14 cellular contexts compared by ENCODE assay signal in the genomic region with DNA sequence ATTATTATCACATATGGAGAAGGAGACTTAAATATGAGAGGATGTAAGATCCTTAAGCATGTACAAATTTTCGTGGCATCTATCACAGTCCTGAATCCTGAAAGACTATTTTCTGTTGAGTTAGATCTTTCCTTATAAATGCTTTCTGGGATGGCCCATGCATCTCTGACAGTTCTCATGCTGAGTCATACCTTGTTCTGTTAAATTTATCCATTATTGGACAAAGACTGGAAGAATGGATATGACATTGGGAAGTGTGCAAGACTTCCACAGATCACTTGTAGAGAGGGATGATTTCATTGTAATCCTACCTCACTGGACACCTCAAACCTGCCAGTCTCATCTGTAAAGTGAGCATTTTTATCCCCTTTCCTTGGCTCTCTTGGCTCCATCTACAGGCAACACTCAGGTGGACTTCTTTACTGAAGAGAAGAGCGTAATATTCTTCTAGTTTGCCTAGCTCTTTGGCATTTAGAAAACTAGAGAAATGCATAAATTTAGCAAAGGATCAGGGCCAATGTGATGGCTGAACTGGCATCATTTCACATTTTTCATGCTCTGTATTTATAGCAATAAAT.
DNase-seq lines count a peak whose midpoint lies in the region; ATAC-seq and TF ChIP-seq lines count a peak whose summit lies in the region.
"Had no signal": no experiment of that assay in that cellular context is flagged by ENCODE, and none has a peak within 500 bp of the region (broad histone marks: within the 10 kb centered on the region; RNA-seq: fewer than 3 reads in every experiment).

No MANE protein-coding gene starts in this region.

- intact Hi-C loops in tibial artery (cut with DNase I; ENCODE audit: low total_unique reads) = no loop called here

- no peaks in the 10 kb centered on the region for H3K36me3 ChIP-seq in tibial artery
- H3K36me3 ChIP-seq: heart left ventricle, left lung had no signal

- no peaks in the 10 kb centered on the region for H3K9me3 ChIP-seq in tibial artery
- H3K9me3 ChIP-seq: left lung had no signal

- ATAC-seq in SK-N-SH treated with all-trans-retinoic acid at 6 μM for 48 hours (peak; percentile 84), HG03135 (IDR thresholded peaks at IDR 0.05; ENCODE audit: unreplicated experiment) (no peak)
- ATAC-seq: left lung had no signal

- DNase-seq in NCI-H748 (lab: John Stamatoyannopoulos, UW; ENCODE audit: unreplicated experiment) (peak; percentile 29), NCI-H748 treated with DMSO at 0.1 percent for 48 hours (lab: John Stamatoyannopoulos, UW) (no peak), fibroblast of villous mesenchyme (ENCODE audit: low read depth) (no peak), tibial artery (no peak), NCI-H2081 (lab: John Stamatoyannopoulos, UW) (no peak), T-helper 9 cell (no peak)
- DNase-seq: DMS 273 treated with DMSO at 0.1 percent for 48 hours, heart left ventricle, left lung, NCI-H1092 treated with DMSO at 0.1 percent for 48 hours had no signal

- TF ChIP-seq CTCF in fibroblast of villous mesenchyme (IDR thresholded peaks at IDR 0.05; ENCODE audit: insufficient read depth, low read depth, low read length) (peak; percentile 24), tibial artery (IDR thresholded peaks at IDR 0.05) (no peak)

- no peaks in the 10 kb centered on the region for H3K27me3 ChIP-seq in tibial artery
- H3K27me3 ChIP-seq: heart left ventricle, left lung had no signal

- peaks cover 0 to 84% (median 34%) of the 10 kb centered on the region in 4 donors for H3K4me1 ChIP-seq in tibial artery
- H3K4me1 ChIP-seq: left lung had no signal

- peak overlapping the region; percentile 40 to 50 for H3K27ac ChIP-seq in tibial artery
- H3K27ac ChIP-seq: 22Rv1, heart left ventricle, left lung, skin epidermis had no signal

- H3K4me3 ChIP-seq in fibroblast of villous mesenchyme (ENCODE audit: low read depth, low read length) = no peak overlapping the region
- H3K4me3 ChIP-seq in tibial artery = no peak overlapping the region
- H3K4me3 ChIP-seq: heart left ventricle, left lung, skin epidermis had no signal

TF ChIP-seq in SK-N-SH treated with all-trans-retinoic acid at 6 μM for 48 hours, 23 proteins besides CTCF, POLR2A, EP300 and RAD21:
- TF ChIP-seq ZFP30 (CRISPR knock-in tag; IDR thresholded peaks at IDR 0.05) (no peak), ISL1 (CRISPR knock-in tag; IDR thresholded peaks at IDR 0.05) (no peak), BACH2 (CRISPR knock-in tag; IDR thresholded peaks at IDR 0.05; ENCODE audit: borderline replicate concordance) (no peak), TOX (CRISPR knock-in tag; IDR thresholded peaks at IDR 0.05; ENCODE audit: borderline replicate concordance) (no peak), TCF4 (CRISPR knock-in tag; IDR thresholded peaks at IDR 0.05; ENCODE audit: borderline replicate concordance) (no peak), OSR1 (CRISPR knock-in tag; IDR thresholded peaks at IDR 0.05) (no peak), ZFP3 (CRISPR knock-in tag; IDR thresholded peaks at IDR 0.05) (no peak), SNAI2 (CRISPR knock-in tag; IDR thresholded peaks at IDR 0.05) (no peak), ARNTL (CRISPR knock-in tag; IDR thresholded peaks at IDR 0.05; ENCODE audit: borderline replicate concordance, low read depth) (no peak), ZC3H10 (CRISPR knock-in tag; IDR thresholded peaks at IDR 0.05) (no peak), RARB (CRISPR knock-in tag; IDR thresholded peaks at IDR 0.05) (no peak), ZNF70 (CRISPR knock-in tag; IDR thresholded peaks at IDR 0.05) (no peak)
- TF ChIP-seq, protein P1, sequence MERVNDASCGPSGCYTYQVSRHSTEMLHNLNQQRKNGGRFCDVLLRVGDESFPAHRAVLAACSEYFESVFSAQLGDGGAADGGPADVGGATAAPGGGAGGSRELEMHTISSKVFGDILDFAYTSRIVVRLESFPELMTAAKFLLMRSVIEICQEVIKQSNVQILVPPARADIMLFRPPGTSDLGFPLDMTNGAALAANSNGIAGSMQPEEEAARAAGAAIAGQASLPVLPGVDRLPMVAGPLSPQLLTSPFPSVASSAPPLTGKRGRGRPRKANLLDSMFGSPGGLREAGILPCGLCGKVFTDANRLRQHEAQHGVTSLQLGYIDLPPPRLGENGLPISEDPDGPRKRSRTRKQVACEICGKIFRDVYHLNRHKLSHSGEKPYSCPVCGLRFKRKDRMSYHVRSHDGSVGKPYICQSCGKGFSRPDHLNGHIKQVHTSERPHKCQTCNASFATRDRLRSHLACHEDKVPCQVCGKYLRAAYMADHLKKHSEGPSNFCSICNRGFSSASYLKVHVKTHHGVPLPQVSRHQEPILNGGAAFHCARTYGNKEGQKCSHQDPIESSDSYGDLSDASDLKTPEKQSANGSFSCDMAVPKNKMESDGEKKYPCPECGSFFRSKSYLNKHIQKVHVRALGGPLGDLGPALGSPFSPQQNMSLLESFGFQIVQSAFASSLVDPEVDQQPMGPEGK (CRISPR knock-in tag; IDR thresholded peaks at IDR 0.05; ENCODE audit: borderline replicate concordance) = no peak
- TF ChIP-seq, protein P2, sequence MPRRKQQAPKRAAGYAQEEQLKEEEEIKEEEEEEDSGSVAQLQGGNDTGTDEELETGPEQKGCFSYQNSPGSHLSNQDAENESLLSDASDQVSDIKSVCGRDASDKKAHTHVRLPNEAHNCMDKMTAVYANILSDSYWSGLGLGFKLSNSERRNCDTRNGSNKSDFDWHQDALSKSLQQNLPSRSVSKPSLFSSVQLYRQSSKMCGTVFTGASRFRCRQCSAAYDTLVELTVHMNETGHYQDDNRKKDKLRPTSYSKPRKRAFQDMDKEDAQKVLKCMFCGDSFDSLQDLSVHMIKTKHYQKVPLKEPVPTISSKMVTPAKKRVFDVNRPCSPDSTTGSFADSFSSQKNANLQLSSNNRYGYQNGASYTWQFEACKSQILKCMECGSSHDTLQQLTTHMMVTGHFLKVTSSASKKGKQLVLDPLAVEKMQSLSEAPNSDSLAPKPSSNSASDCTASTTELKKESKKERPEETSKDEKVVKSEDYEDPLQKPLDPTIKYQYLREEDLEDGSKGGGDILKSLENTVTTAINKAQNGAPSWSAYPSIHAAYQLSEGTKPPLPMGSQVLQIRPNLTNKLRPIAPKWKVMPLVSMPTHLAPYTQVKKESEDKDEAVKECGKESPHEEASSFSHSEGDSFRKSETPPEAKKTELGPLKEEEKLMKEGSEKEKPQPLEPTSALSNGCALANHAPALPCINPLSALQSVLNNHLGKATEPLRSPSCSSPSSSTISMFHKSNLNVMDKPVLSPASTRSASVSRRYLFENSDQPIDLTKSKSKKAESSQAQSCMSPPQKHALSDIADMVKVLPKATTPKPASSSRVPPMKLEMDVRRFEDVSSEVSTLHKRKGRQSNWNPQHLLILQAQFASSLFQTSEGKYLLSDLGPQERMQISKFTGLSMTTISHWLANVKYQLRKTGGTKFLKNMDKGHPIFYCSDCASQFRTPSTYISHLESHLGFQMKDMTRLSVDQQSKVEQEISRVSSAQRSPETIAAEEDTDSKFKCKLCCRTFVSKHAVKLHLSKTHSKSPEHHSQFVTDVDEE (CRISPR knock-in tag; IDR thresholded peaks at IDR 0.05) = no peak
- TF ChIP-seq, protein P3, sequence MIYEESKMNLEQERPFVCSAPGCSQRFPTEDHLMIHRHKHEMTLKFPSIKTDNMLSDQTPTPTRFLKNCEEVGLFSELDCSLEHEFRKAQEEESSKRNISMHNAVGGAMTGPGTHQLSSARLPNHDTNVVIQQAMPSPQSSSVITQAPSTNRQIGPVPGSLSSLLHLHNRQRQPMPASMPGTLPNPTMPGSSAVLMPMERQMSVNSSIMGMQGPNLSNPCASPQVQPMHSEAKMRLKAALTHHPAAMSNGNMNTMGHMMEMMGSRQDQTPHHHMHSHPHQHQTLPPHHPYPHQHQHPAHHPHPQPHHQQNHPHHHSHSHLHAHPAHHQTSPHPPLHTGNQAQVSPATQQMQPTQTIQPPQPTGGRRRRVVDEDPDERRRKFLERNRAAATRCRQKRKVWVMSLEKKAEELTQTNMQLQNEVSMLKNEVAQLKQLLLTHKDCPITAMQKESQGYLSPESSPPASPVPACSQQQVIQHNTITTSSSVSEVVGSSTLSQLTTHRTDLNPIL (CRISPR knock-in tag; IDR thresholded peaks at IDR 0.05; ENCODE audit: low read depth) = no peak
- TF ChIP-seq, protein P4, sequence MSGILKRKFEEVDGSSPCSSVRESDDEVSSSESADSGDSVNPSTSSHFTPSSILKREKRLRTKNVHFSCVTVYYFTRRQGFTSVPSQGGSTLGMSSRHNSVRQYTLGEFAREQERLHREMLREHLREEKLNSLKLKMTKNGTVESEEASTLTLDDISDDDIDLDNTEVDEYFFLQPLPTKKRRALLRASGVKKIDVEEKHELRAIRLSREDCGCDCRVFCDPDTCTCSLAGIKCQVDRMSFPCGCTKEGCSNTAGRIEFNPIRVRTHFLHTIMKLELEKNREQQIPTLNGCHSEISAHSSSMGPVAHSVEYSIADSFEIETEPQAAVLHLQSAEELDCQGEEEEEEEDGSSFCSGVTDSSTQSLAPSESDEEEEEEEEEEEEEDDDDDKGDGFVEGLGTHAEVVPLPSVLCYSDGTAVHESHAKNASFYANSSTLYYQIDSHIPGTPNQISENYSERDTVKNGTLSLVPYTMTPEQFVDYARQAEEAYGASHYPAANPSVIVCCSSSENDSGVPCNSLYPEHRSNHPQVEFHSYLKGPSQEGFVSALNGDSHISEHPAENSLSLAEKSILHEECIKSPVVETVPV (CRISPR knock-in tag; IDR thresholded peaks at IDR 0.05) = no peak
